24 cellular contexts compared by ENCODE assay signal in the genomic region with DNA sequence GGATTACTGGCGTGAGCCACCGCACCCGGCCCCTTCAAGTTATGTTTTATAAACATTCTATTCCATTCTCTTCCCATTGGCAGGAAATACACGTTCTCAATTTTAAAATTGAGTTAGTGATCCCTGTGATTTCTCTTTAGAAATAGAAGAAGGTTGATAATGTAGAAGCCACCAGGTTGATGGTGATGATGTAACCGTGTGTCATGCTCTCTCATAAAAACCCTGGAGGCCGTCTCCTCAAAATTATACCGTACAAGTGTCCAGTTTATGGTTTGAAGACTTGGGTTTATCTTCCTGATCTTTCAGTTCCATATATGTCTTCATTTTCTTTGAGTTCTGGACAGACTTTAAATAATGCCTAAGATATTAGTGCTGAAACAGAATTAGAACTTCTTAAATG. TPM values are rescaled to one million over a fixed set of nuclear protein-coding genes. Genes with fewer than 3 reads are reported as not detected.
DNase-seq lines count a peak whose midpoint lies in the region; ATAC-seq and TF ChIP-seq lines count a peak whose summit lies in the region.
"Had no signal": no experiment of that assay in that cellular context is flagged by ENCODE, and none has a peak within 500 bp of the region (broad histone marks: within the 10 kb centered on the region; RNA-seq: fewer than 3 reads in every experiment).

No MANE protein-coding gene starts in this region.

- DNase-seq in EH (ENCODE audit: low read depth): peak; percentile 56
- DNase-seq in EL: peak; percentile 45
- DNase-seq in SK-N-MC (ENCODE audit: low read depth, low spot score): no peak
- DNase-seq in endothelial cell (ENCODE audit: low spot score): no peak
- DNase-seq in brain microvascular endothelial cell: no peak
- DNase-seq in hepatocyte (ENCODE audit: low spot score): no peak
- DNase-seq: CD8-positive, alpha-beta T cell; DMS 273 treated with DMSO at 0.1 percent for 48 hours; DMS79; Kasumi-1; MG63; NCI-H2029 treated with DMSO at 0.1 percent for 48 hours; NCI-H446 treated with DMSO at 0.1 percent for 48 hours; NCI-H526; NCI-H82; NK-92 treated with Interleukin-12 subunit alpha and Interleukin-12 subunit beta, amount 100 ng/mL, for 24 hours; PC-9; Right ventricle myocardium superior; RPMI8226 had no signal

- H3K9me3 ChIP-seq in SK-N-MC (ENCODE audit: low read depth, low read length) (no peaks in the 10 kb centered on the region), hepatocyte (ENCODE audit: low read depth) (no peaks in the 10 kb centered on the region)
- H3K9me3 ChIP-seq: MG63, SJSA1 had no signal

- H2AFZ ChIP-seq in hepatocyte: no peak overlapping the region
- H2AFZ ChIP-seq: PC-9 had no signal

- no peaks in the 10 kb centered on the region for H3K4me1 ChIP-seq in hepatocyte (ENCODE audit: insufficient read depth)

- peaks cover 22% of the 10 kb centered on the region for H3K36me3 Mint-ChIP-seq in endothelial cell (ENCODE audit: low read depth, unreplicated experiment)

- 83% methylated on average over 7 of the region's 7 CpGs for whole genome bisulfite sequencing in hepatocyte (ENCODE audit: low lambda C conversion rate, missing lambda C conversion rate)

- H3K27me3 Mint-ChIP-seq in endothelial cell (ENCODE audit: unreplicated experiment): no peaks in the 10 kb centered on the region

- H3K27ac Mint-ChIP-seq in endothelial cell (ENCODE audit: unreplicated experiment): no peak overlapping the region
- H3K27ac Mint-ChIP-seq: CD8-positive, alpha-beta T cell had no signal

- H3K4me2 ChIP-seq in hepatocyte: no peak overlapping the region
- H3K4me2 ChIP-seq: PC-9 had no signal

- peaks cover 3% of the 10 kb centered on the region for H3K4me1 Mint-ChIP-seq in endothelial cell (ENCODE audit: unreplicated experiment)

- no peak overlapping the region for H3K9ac ChIP-seq in SK-N-MC (ENCODE audit: insufficient read length)

- H3K9me3 Mint-ChIP-seq in endothelial cell (ENCODE audit: unreplicated experiment): no peaks in the 10 kb centered on the region
- H3K9me3 Mint-ChIP-seq: CD8-positive, alpha-beta T cell had no signal

- ATAC-seq in HG02852 (IDR thresholded peaks at IDR 0.05; ENCODE audit: unreplicated experiment): no peak
- ATAC-seq: CD8-positive, alpha-beta T cell; HCT116; HepG2 had no signal

- H3K36me3 ChIP-seq in SK-N-MC (ENCODE audit: insufficient read depth, low read length) (peaks cover 55% of the 10 kb centered on the region), brain microvascular endothelial cell (replicated peaks) (peaks cover 35% of the 10 kb centered on the region), hepatocyte (replicated peaks; ENCODE audit: insufficient read depth, low read depth) (no peaks in the 10 kb centered on the region)

- no peaks in the 10 kb centered on the region for H3K9me2 ChIP-seq in hepatocyte (replicated peaks; ENCODE audit: insufficient read depth)

- in situ Hi-C loops in brain microvascular endothelial cell (cut with HindIII; ENCODE audit: low pct_ligation_motif_present, low sequenced_read_pairs): no loop called here

- no peaks in the 10 kb centered on the region for H3K27me3 ChIP-seq in brain microvascular endothelial cell (replicated peaks)
- H3K27me3 ChIP-seq in hepatocyte: no peaks in the 10 kb centered on the region
- H3K27me3 ChIP-seq: MG63, SJSA1 had no signal

- TF ChIP-seq CTCF in endothelial cell (IDR thresholded peaks at IDR 0.05; ENCODE audit: unreplicated experiment) (no peak), brain microvascular endothelial cell (IDR thresholded peaks at IDR 0.05; ENCODE audit: low read depth, low read length, missing control alignments) (no peak), hepatocyte (IDR thresholded peaks at IDR 0.05; ENCODE audit: poor library complexity) (no peak)

- no peaks in the 10 kb centered on the region for H4K20me1 ChIP-seq in hepatocyte (ENCODE audit: insufficient read depth, poor library complexity, severe bottlenecking)

- H3K4me3 Mint-ChIP-seq in endothelial cell (ENCODE audit: unreplicated experiment): peak overlapping the region; percentile 14
- H3K4me3 Mint-ChIP-seq: CD8-positive, alpha-beta T cell had no signal

- H3K4me3 ChIP-seq in SK-N-MC (no peak overlapping the region), brain microvascular endothelial cell (ENCODE audit: low read depth, low read length) (no peak overlapping the region), hepatocyte (no peak overlapping the region)
- H3K4me3 ChIP-seq: MG63, PC-9, SJSA1 had no signal

- peak overlapping the region; percentile 27; the same call in 1 of the 2 replicates for H3K27ac ChIP-seq in SK-N-MC
- no peak overlapping the region for H3K27ac ChIP-seq in brain microvascular endothelial cell
- no peak overlapping the region for H3K27ac ChIP-seq in hepatocyte
- H3K27ac ChIP-seq: C4-2B, PC-9, SJSA1 had no signal

- H3K79me2 ChIP-seq in hepatocyte: peaks cover 11% of the 10 kb centered on the region

RNA-seq across cellular contexts. Expression of a gene that starts 32.2 kb away (rescaled TPM):
- 23.1 TPM for total RNA-seq in endothelial cell (ENCODE audit: unreplicated experiment)
- total RNA-seq in hepatocyte: 31.7 and 36.1 TPM in 2 replicates
- 19.9 and 27.3 TPM in 2 replicates for polyA plus RNA-seq in hepatocyte

Comparison
In these comparisons a context has a peak if more than half of its experiments do, and no peak if none do; other contexts are left out.
1. DNase-seq: peak in EH (single experiment) and EL (single experiment); none in SK-N-MC (single experiment), endothelial cell (single experiment), brain microvascular endothelial cell (single experiment) and hepatocyte (single experiment).